In the genomic region with DNA sequence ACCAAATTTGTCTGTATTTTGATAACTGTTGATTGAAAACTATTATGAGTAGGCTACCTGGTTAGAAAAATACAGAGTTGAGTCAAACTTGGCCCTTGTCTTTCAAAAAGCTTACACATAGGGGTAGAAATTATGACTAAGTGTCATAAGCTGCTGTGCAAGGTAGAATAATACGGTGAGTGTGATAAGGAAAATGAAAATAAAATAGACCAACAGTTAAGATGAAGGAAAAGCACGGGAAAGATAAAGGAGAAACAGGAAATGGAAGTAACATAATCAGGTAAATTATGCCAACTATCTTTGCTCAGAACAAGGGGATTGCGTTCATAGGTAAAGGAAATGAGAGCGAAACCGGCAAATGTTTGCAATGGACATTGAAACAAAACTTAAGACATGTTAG, we compare ENCODE assay signal across 18 cellular contexts.
DNase-seq lines count a peak whose midpoint lies in the region; ATAC-seq and TF ChIP-seq lines count a peak whose summit lies in the region.
"Had no signal": no experiment of that assay in that cellular context is flagged by ENCODE, and none has a peak within 500 bp of the region (broad histone marks: within the 10 kb centered on the region; RNA-seq: fewer than 3 reads in every experiment).

No MANE protein-coding gene starts in this region.

- no peak for TF ChIP-seq CTCF in ascending aorta (IDR thresholded peaks at IDR 0.05)
- no peak for TF ChIP-seq CTCF in epithelial cell of esophagus (IDR thresholded peaks at IDR 0.05; ENCODE audit: insufficient read depth, low read depth, low read length, missing control alignments)
- TF ChIP-seq CTCF in SK-N-SH (IDR thresholded peaks at IDR 0.05), result no peak

- no peaks in the 10 kb centered on the region for H3F3A ChIP-seq in SK-N-SH (replicated peaks; ENCODE audit: insufficient read depth)

- no peak overlapping the region for H2AFZ ChIP-seq in SK-N-SH (ENCODE audit: low read depth)

- H3K36me3 ChIP-seq in ascending aorta (no peaks in the 10 kb centered on the region), mucosa of rectum (ENCODE audit: control insufficient read depth in 2 of 2, insufficient read depth in 2 of 2, low read length in 2 of 2) (no peaks in the 10 kb centered on the region), SK-N-SH (replicated peaks in 1 of 2; ENCODE audit: control insufficient read depth in 1 of 2, insufficient read depth in 2 of 2, low read length in 1 of 2) (no peaks in the 10 kb centered on the region)
- H3K36me3 ChIP-seq: BLaER1 treated with 17β-estradiol and CSF1 and Interleukin-3, amounts not matched to agents 10 nM and 100 nM had no signal

- H3K9me3 ChIP-seq in ascending aorta (no peaks in the 10 kb centered on the region), mucosa of rectum (ENCODE audit: control insufficient read depth in 2 of 2, low read length in 2 of 2) (no peaks in the 10 kb centered on the region), SK-N-SH (no peaks in the 10 kb centered on the region)
- H3K9me3 ChIP-seq: BLaER1 treated with 17β-estradiol and CSF1 and Interleukin-3, amounts not matched to agents 10 nM and 100 nM; SJCRH30 had no signal

- POLR2A ChIA-PET in SK-N-SH (lab: Yijun Ruan, JAX), result no interaction called here

- DNase-seq in ELR (ENCODE audit: low read depth) (peak; percentile 4), ascending aorta (ENCODE audit: low spot score in 2 of 2) (no peak), epithelial cell of esophagus (ENCODE audit: low read depth) (peak; percentile 7), dedifferentiated amniotic fluid mesenchymal stem cell (ENCODE audit: extremely low spot score) (no peak), SK-N-SH (no peak)
- DNase-seq: AML-193; CD4-positive, alpha-beta T cell; MM.1S; NCI-H2029 treated with DMSO at 0.1 percent for 48 hours; NCI-H446 treated with DMSO at 0.1 percent for 48 hours; NCI-H526; SJCRH30 had no signal

- H3K9ac ChIP-seq in mucosa of rectum (ENCODE audit: low read depth in 1 of 2, low read length in 2 of 2) (no peak overlapping the region), SK-N-SH (no peak overlapping the region)
- H3K9ac ChIP-seq: BLaER1 treated with 17β-estradiol and CSF1 and Interleukin-3, amounts not matched to agents 10 nM and 100 nM; KMS-11 had no signal

- no peak overlapping the region for H3K4me2 ChIP-seq in SK-N-SH
- H3K4me2 ChIP-seq: BLaER1 treated with 17β-estradiol and CSF1 and Interleukin-3, amounts not matched to agents 10 nM and 100 nM; KMS-11 had no signal

- no peak for TF ChIP-seq RAD21 in SK-N-SH (IDR thresholded peaks at IDR 0.05; ENCODE audit: low read length)

- no peak for ATAC-seq in GM19455 (IDR thresholded peaks at IDR 0.05; ENCODE audit: unreplicated experiment)
- ATAC-seq in HG02759 (IDR thresholded peaks at IDR 0.05; ENCODE audit: unreplicated experiment), result no peak

- no peaks in the 10 kb centered on the region for H3K79me2 ChIP-seq in SK-N-SH (ENCODE audit: insufficient read depth)

- no peaks in the 10 kb centered on the region for H3K9me2 ChIP-seq in SK-N-SH

- peak overlapping the region; percentile 2 to 5 for H3K27ac ChIP-seq in ascending aorta
- H3K27ac ChIP-seq in mucosa of rectum (ENCODE audit: low read depth in 2 of 2, low read length in 2 of 2), result no peak overlapping the region
- H3K27ac ChIP-seq in SK-N-SH (ENCODE audit: low read depth in 2 of 2, low read length in 1 of 2), result no peak overlapping the region
- H3K27ac ChIP-seq: BLaER1 treated with 17β-estradiol and CSF1 and Interleukin-3, amounts not matched to agents 10 nM and 100 nM; HL-60; KMS-11; SJCRH30 had no signal

- H3K4me3 ChIP-seq in ascending aorta (peak overlapping the region in 1 of 2 donors; percentile 19), epithelial cell of esophagus (ENCODE audit: low read length) (no peak overlapping the region), mucosa of rectum (ENCODE audit: low read length in 2 of 2) (peak overlapping the region; percentile 29 to 44), SK-N-SH (ENCODE audit: low read depth in 2 of 2, low read length in 1 of 2) (no peak overlapping the region)
- H3K4me3 ChIP-seq: BLaER1 treated with 17β-estradiol and CSF1 and Interleukin-3, amounts not matched to agents 10 nM and 100 nM; SJCRH30 had no signal

- TF ChIP-seq EP300 in SK-N-SH (IDR thresholded peaks at IDR 0.05; ENCODE audit: borderline replicate concordance in 1 of 2, low read depth in 1 of 2, low read length in 1 of 2), result no peak

- H3K4me1 ChIP-seq in ascending aorta (peaks cover 0 to 16% of the 10 kb centered on the region in 2 donors), mucosa of rectum (ENCODE audit: control insufficient read depth in 2 of 2, insufficient read depth in 2 of 2, low read length in 2 of 2) (no peaks in the 10 kb centered on the region), SK-N-SH (ENCODE audit: control insufficient read depth in 1 of 2, insufficient read depth in 2 of 2, low read depth in 1 of 2, low read length in 1 of 2) (peaks cover 2 to 3% of the 10 kb centered on the region in 2 experiments; a peak in 3 of 4 replicates)
- H3K4me1 ChIP-seq: BLaER1 treated with 17β-estradiol and CSF1 and Interleukin-3, amounts not matched to agents 10 nM and 100 nM; SJCRH30 had no signal

- no peaks in the 10 kb centered on the region for H4K20me1 ChIP-seq in SK-N-SH (ENCODE audit: insufficient read depth)
- H4K20me1 ChIP-seq: BLaER1 treated with 17β-estradiol and CSF1 and Interleukin-3, amounts not matched to agents 10 nM and 100 nM had no signal

- whole genome bisulfite sequencing in SK-N-SH (ENCODE audit: low lambda C conversion rate), result 70% methylated on average over 5 of the region's 5 CpGs

- H3K27me3 ChIP-seq in ascending aorta, result no peaks in the 10 kb centered on the region
- H3K27me3 ChIP-seq in mucosa of rectum (ENCODE audit: control insufficient read depth in 2 of 2, insufficient read depth in 2 of 2, low read length in 2 of 2), result no peaks in the 10 kb centered on the region
- no peaks in the 10 kb centered on the region for H3K27me3 ChIP-seq in SK-N-SH (ENCODE audit: insufficient read depth)
- H3K27me3 ChIP-seq: BLaER1 treated with 17β-estradiol and CSF1 and Interleukin-3, amounts not matched to agents 10 nM and 100 nM; SJCRH30 had no signal

- intact Hi-C loops in ascending aorta (cut with DNase I), result no loop called here

- CTCF ChIA-PET in SK-N-SH (lab: Yijun Ruan, JAX), result interaction anchor here (1.4 kb wide), 1 partner anchor 23 kb away, joined by 4 read pairs; no protein-coding TSS in a partner anchor

TF ChIP-seq in SK-N-SH, 30 proteins besides CTCF, POLR2A, EP300 and RAD21:
- no peak for TF ChIP-seq TEAD4 (IDR thresholded peaks at IDR 0.05; ENCODE audit: borderline replicate concordance, insufficient read depth)
- no peak for TF ChIP-seq RFX5 (IDR thresholded peaks at IDR 0.05; ENCODE audit: low read length)
TF ChIP-seq in SK-N-SH: peak in this region for 0.

Comparison
In these comparisons a context has a peak if more than half of its experiments do, and no peak if none do; other contexts are left out.
1. DNase-seq: peak in ELR (single experiment) and epithelial cell of esophagus (single experiment); none in ascending aorta (0 of 2), dedifferentiated amniotic fluid mesenchymal stem cell (single experiment) and SK-N-SH (single experiment).
2. H3K27ac ChIP-seq: peak in ascending aorta (2 of 2); none in mucosa of rectum (0 of 2) and SK-N-SH (0 of 2).
3. H3K4me3 ChIP-seq: peak in mucosa of rectum (2 of 2); none in epithelial cell of esophagus (single experiment) and SK-N-SH (0 of 2).